ENCODE assay signal across 8 cellular contexts in the genomic region with DNA sequence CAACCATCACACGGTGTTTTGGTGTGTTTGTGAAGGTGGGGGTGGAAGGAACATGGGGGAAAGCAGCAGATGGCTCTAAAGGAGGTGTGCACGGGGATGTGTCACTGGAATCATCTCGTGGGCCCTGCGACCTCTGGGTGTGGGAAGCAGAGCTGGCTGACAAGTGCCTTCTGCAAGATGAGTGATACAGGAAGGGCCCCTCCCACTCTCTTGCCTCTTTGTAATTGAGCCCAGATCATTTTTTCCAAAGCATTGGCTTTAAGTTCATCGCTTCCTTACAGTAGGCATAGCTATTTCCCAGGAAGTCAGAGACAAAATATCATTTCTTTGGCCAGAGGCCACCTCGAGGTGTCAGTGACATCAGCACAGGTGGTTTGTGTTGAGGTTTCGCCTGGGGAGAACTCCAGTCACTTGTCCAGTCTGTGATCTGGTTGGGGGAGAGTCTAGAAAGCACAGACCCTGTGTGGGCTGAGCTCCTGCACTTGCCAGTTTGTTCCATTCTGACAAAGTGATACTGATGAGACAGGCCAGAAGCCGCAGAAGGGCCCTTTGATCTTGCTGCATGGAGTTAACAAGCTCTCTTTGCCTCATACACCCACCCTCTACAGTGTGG. TPM values are rescaled to one million over a fixed set of nuclear protein-coding genes. Genes with fewer than 3 reads are reported as not detected.
DNase-seq lines count a peak whose midpoint lies in the region; ATAC-seq and TF ChIP-seq lines count a peak whose summit lies in the region.

No MANE protein-coding gene starts in this region.

- POLR2A ChIA-PET in activated CD8-positive, alpha-beta T cell treated with anti-CD3 and anti-CD28 coated beads for 36 hours (lab: Charles Lee), result interaction anchor here (0.5 to 2.7 kb wide), 15 partner anchors 9 to 409 kb away, joined by 3 to 23 read pairs (median 4); a partner anchor contains a TSS

- CTCF ChIA-PET in activated CD8-positive, alpha-beta T cell treated with anti-CD3 and anti-CD28 coated beads for 36 hours (lab: Charles Lee), result interaction anchor here (0.8 to 4.0 kb wide), 15 partner anchors 9 to 639 kb away, joined by 3 to 22 read pairs (median 4); a partner anchor contains a TSS

- DNase-seq in GM20000 (ENCODE audit: low spot score) (peak; percentile 38), NCI-H69 (lab: John Stamatoyannopoulos, UW) (no peak), inferior parietal cortex (ENCODE audit: extremely low spot score) (no peak), G401 (ENCODE audit: low spot score) (no peak)
- peak; percentile 95 for DNase-seq in activated CD8-positive, alpha-beta T cell treated with anti-CD3 and anti-CD28 coated beads for 36 hours
- DNase-seq in effector memory CD8-positive, alpha-beta T cell, result no peak
- DNase-seq in stimulated activated CD4-positive, alpha-beta T cell treated with anti-CD3 and anti-CD28 coated beads, Interleukin-4, amount 100 ng/mL, for 48 hours (ENCODE audit: low read depth in 2 of 2), result peak; percentile 59 to 76

- peak overlapping the region; percentile 7 for H3K4me3 Mint-ChIP-seq in activated CD8-positive, alpha-beta T cell treated with anti-CD3 and anti-CD28 coated beads for 36 hours
- H3K4me3 Mint-ChIP-seq in effector memory CD8-positive, alpha-beta T cell, result peak overlapping the region; percentile 23 to 59

- intact Hi-C loops in activated CD8-positive, alpha-beta T cell treated with anti-CD3 and anti-CD28 coated beads for 36 hours (cut with micrococcal nuclease), result loop anchor here (1.0 kb wide), 1 partner anchor 20 kb away; no protein-coding TSS in a partner anchor

- in situ Hi-C loops in G401 (cut with HindIII; ENCODE audit: low sequenced_read_pairs), result no loop called here

- peaks cover 49% of the 10 kb centered on the region for H3K4me1 Mint-ChIP-seq in activated CD8-positive, alpha-beta T cell treated with anti-CD3 and anti-CD28 coated beads for 36 hours (ENCODE audit: low read depth)
- H3K4me1 Mint-ChIP-seq in effector memory CD8-positive, alpha-beta T cell (ENCODE audit: low read depth in 2 of 2), result peaks cover 16 to 21% of the 10 kb centered on the region in 2 donors

- peaks cover 69% of the 10 kb centered on the region for H3K36me3 Mint-ChIP-seq in activated CD8-positive, alpha-beta T cell treated with anti-CD3 and anti-CD28 coated beads for 36 hours (ENCODE audit: low read depth)
- peaks cover 51% of the 10 kb centered on the region for H3K36me3 Mint-ChIP-seq in effector memory CD8-positive, alpha-beta T cell (ENCODE audit: insufficient read depth)

- H3K9me3 Mint-ChIP-seq in activated CD8-positive, alpha-beta T cell treated with anti-CD3 and anti-CD28 coated beads for 36 hours, result no peaks in the 10 kb centered on the region
- H3K9me3 Mint-ChIP-seq in effector memory CD8-positive, alpha-beta T cell, result no peaks in the 10 kb centered on the region

- H3K27me3 Mint-ChIP-seq in activated CD8-positive, alpha-beta T cell treated with anti-CD3 and anti-CD28 coated beads for 36 hours, result no peaks in the 10 kb centered on the region
- H3K27me3 Mint-ChIP-seq in effector memory CD8-positive, alpha-beta T cell, result no peaks in the 10 kb centered on the region

- TF ChIP-seq CTCF in GM20000 (IDR thresholded peaks at IDR 0.05; ENCODE audit: extremely low read depth, missing control alignments), result no peak
- TF ChIP-seq CTCF in activated CD8-positive, alpha-beta T cell treated with anti-CD3 and anti-CD28 coated beads for 36 hours (IDR thresholded peaks at IDR 0.05), result no peak

- peak overlapping the region; percentile 85 for H3K27ac Mint-ChIP-seq in activated CD8-positive, alpha-beta T cell treated with anti-CD3 and anti-CD28 coated beads for 36 hours
- H3K27ac Mint-ChIP-seq in effector memory CD8-positive, alpha-beta T cell, result peak overlapping the region; percentile 78 to 89

- ATAC-seq in activated CD8-positive, alpha-beta T cell treated with anti-CD3 and anti-CD28 coated beads for 36 hours, result peak; percentile 93
- ATAC-seq in effector memory CD8-positive, alpha-beta T cell (replicated peaks), result peak; percentile 72
- ATAC-seq in GM19467 (IDR thresholded peaks at IDR 0.05; ENCODE audit: unreplicated experiment), result no peak

RNA-seq across cellular contexts. Expression of a gene that starts 20.6 kb away (rescaled TPM):
- 10 to 100 TPM; 11.8 to 13.0 TPM for total RNA-seq in activated CD8-positive, alpha-beta T cell treated with anti-CD3 and anti-CD28 coated beads for 36 hours
- total RNA-seq in G401 (2014; rRNA removed; shearing (Covaris generic)), result 13.9 and 36.0 TPM in 2 replicates

RNA-seq across cellular contexts. Expression of a gene that starts 33.9 kb away (rescaled TPM):
- total RNA-seq in activated CD8-positive, alpha-beta T cell treated with anti-CD3 and anti-CD28 coated beads for 36 hours, result 100 to 1,000 TPM; 112 to 121 TPM
- 66.4 and 89.9 TPM in 2 replicates for total RNA-seq in G401 (2014; rRNA removed; shearing (Covaris generic))

RNA-seq across cellular contexts. Expression of a gene that starts 33.9 kb away (rescaled TPM):
- total RNA-seq in activated CD8-positive, alpha-beta T cell treated with anti-CD3 and anti-CD28 coated beads for 36 hours, result 100 to 1,000 TPM; 111 to 115 TPM
- total RNA-seq in G401 (2014; rRNA removed; shearing (Covaris generic)), result 196 and 268 TPM in 2 replicates

Comparison
In these comparisons a context has a peak if more than half of its experiments do, and no peak if none do; other contexts are left out.
1. DNase-seq: peak in GM20000 (single experiment), activated CD8-positive, alpha-beta T cell treated with anti-CD3 and anti-CD28 coated beads for 36 hours (single experiment) and stimulated activated CD4-positive, alpha-beta T cell treated with anti-CD3 and anti-CD28 coated beads, Interleukin-4, amount 100 ng/mL, for 48 hours (2 of 2); none in effector memory CD8-positive, alpha-beta T cell (0 of 3), NCI-H69 (single experiment), inferior parietal cortex (single experiment) and G401 (single experiment).